ENCODE assay signal across 29 cellular contexts in genomic region chr7:51340029-51340838, GRCh38. TPM values are rescaled to one million over a fixed set of nuclear protein-coding genes. Genes with fewer than 3 reads are reported as not detected.
A peak's percentile ranks its signal among the peaks of the same experiment; 100 is the strongest.
DNase-seq lines count a peak whose midpoint lies in the region; ATAC-seq, FAIRE-seq and TF ChIP-seq lines count a peak whose summit lies in the region.
"Had no signal": no experiment of that assay in that cellular context is flagged by ENCODE, and none has a peak within 500 bp of the region (broad histone marks: within the 10 kb centered on the region; RNA-seq: fewer than 3 reads in every experiment).

No MANE protein-coding gene starts in this region.

- peak; percentile 64 for DNase-seq in LoVo (ENCODE audit: low spot score)
- no peak for DNase-seq in K562 (ENCODE audit: extremely low read depth in 1 of 4, low spot score in 3 of 4)
- DNase-seq in left colon = no peak
- DNase-seq in dedifferentiated amniotic fluid mesenchymal stem cell (ENCODE audit: extremely low spot score) = no peak
- no peak for DNase-seq in activated CD4-positive, alpha-beta T cell treated with anti-CD3 and anti-CD28 coated beads for 36 hours
- no peak for DNase-seq in glomerular visceral epithelial cell (ENCODE audit: extremely low spot score)
- DNase-seq: activated CD4-positive, alpha-beta T cell treated with anti-CD3 and anti-CD28 coated beads, Interleukin-2, amount 50 U/mL, for 4 hours; activated CD8-positive, alpha-beta memory T cell treated with anti-CD3 and anti-CD28 coated beads, Interleukin-2, amount 50 U/mL, for 48 hours; anterior cingulate cortex; C1 segment of cervical spinal cord; EL; natural killer cell; NCI-H1417 treated with DMSO at 0.1 percent for 48 hours; NCI-H524 treated with DMSO at 0.1 percent for 48 hours; Peyer's patch; SJCRH30; T-helper 17 cell; testis; WERI-Rb-1 had no signal

- peaks cover 0 to 5% of the 10 kb centered on the region in 2 experiments; a peak in 3 of 5 replicates for H3K27me3 ChIP-seq in K562 (ENCODE audit: control insufficient read depth in 2 of 2, insufficient read depth in 2 of 2, low read length in 2 of 2)
- H3K27me3 ChIP-seq: Peyer's patch, SJCRH30, testis had no signal

- H3K79me2 ChIP-seq in K562 (ENCODE audit: control insufficient read depth, insufficient read depth, low read length) = no peaks in the 10 kb centered on the region

- H4K20me1 ChIP-seq in K562 (replicated peaks; ENCODE audit: control insufficient read depth, insufficient read depth, low read length) = no peaks in the 10 kb centered on the region

- no peak for TF ChIP-seq POLR2A in K562 (conservative IDR thresholded peaks at IDR 0.05)

- CTCF ChIA-PET in K562 (lab: Yijun Ruan, JAX; ENCODE audit: low intra/inter-chr PET ratio) = no interaction called here
- CTCF ChIA-PET in activated CD4-positive, alpha-beta T cell treated with anti-CD3 and anti-CD28 coated beads for 36 hours (lab: Charles Lee) = interaction anchor here (1.1 kb wide), 2 partner anchors 10 kb away, joined by 3 to 4 read pairs; no protein-coding TSS in a partner anchor

- H3K4me3 ChIP-seq in K562 = no peak overlapping the region
- H3K4me3 ChIP-seq: HAP-1, Peyer's patch, SJCRH30, testis had no signal

- BruUV-seq in K562 (replicated peaks; lab: Mats Ljungman, UMichigan) = no TSS peak

- no peak overlapping the region for H2AFZ ChIP-seq in K562 (ENCODE audit: low read depth, low read length)

- H3K9me3 ChIP-seq in K562 (replicated peaks; ENCODE audit: control insufficient read depth, insufficient read depth, low read depth, low read length) = no peaks in the 10 kb centered on the region
- H3K9me3 ChIP-seq: HAP-1, Peyer's patch, SJCRH30, testis had no signal

- FAIRE-seq in K562 (lab: Jason Lieb, UNC) = no peak
- FAIRE-seq: endometrium, GM12892 had no signal

- no peak overlapping the region for H3K27ac Mint-ChIP-seq in stimulated activated memory B cell treated with anti-CD40 and anti-IgM and Interleukin-4, amounts not matched to agents 10 μg/mL and 1 μg/mL and 100 μg/mL, for 72 hours
- no peak overlapping the region for H3K27ac Mint-ChIP-seq in activated CD4-positive, alpha-beta T cell treated with anti-CD3 and anti-CD28 coated beads for 36 hours
- H3K27ac Mint-ChIP-seq: activated naive CD4-positive, alpha-beta T cell treated with anti-CD3 and anti-CD28 coated beads, Interleukin-2, amount 50 U/mL, for 72 hours; activated T-helper 17 cell treated with anti-CD3 and anti-CD28 coated beads, Interleukin-2, amount 50 U/mL, for 72 hours; dendritic cell treated with granulocyte-macrophage colony-stimulating factor and Interleukin-4, amounts not matched to agents 40 ng/mL and 50 ng/mL, for 4 days; mesothelial cell of epicardium; natural killer cell; T-helper 17 cell had no signal

- intact Hi-C loops in K562 (cut with micrococcal nuclease) = no loop called here
- intact Hi-C loops in left colon (cut with DNase I, micrococcal nuclease) = no loop called here
- intact Hi-C loops in activated CD4-positive, alpha-beta T cell treated with anti-CD3 and anti-CD28 coated beads for 36 hours (cut with DNase I, micrococcal nuclease) = no loop called here

- no peak overlapping the region for H3K4me2 ChIP-seq in K562 (ENCODE audit: insufficient read depth, low read length)

- no peak overlapping the region for H3K4me3 Mint-ChIP-seq in stimulated activated memory B cell treated with anti-CD40 and anti-IgM and Interleukin-4, amounts not matched to agents 10 μg/mL and 1 μg/mL and 100 μg/mL, for 72 hours
- no peak overlapping the region for H3K4me3 Mint-ChIP-seq in activated CD4-positive, alpha-beta T cell treated with anti-CD3 and anti-CD28 coated beads for 36 hours
- H3K4me3 Mint-ChIP-seq: activated T-helper 17 cell treated with anti-CD3 and anti-CD28 coated beads, Interleukin-2, amount 50 U/mL, for 72 hours; dendritic cell treated with granulocyte-macrophage colony-stimulating factor and Interleukin-4, amounts not matched to agents 40 ng/mL and 50 ng/mL, for 4 days; mesothelial cell of epicardium; natural killer cell; T-helper 17 cell had no signal

- TF ChIP-seq CTCF in K562 (IDR thresholded peaks at IDR 0.05 in 2 of 3, conservative IDR thresholded peaks at IDR 0.05 in 1 of 3; ENCODE audit: insufficient read depth in 2 of 3, low read depth in 1 of 3, low read length in 3 of 3) = no peak

- in situ Hi-C loops in K562 (cut with MboI) = no loop called here

- H3K9me3 Mint-ChIP-seq in stimulated activated memory B cell treated with anti-CD40 and anti-IgM and Interleukin-4, amounts not matched to agents 10 μg/mL and 1 μg/mL and 100 μg/mL, for 72 hours = peaks cover 4% of the 10 kb centered on the region
- no peaks in the 10 kb centered on the region for H3K9me3 Mint-ChIP-seq in activated CD4-positive, alpha-beta T cell treated with anti-CD3 and anti-CD28 coated beads for 36 hours (ENCODE audit: low read depth)
- H3K9me3 Mint-ChIP-seq: activated naive CD4-positive, alpha-beta T cell treated with anti-CD3 and anti-CD28 coated beads, Interleukin-2, amount 50 U/mL, for 72 hours; activated T-helper 17 cell treated with anti-CD3 and anti-CD28 coated beads, Interleukin-2, amount 50 U/mL, for 72 hours; dendritic cell treated with granulocyte-macrophage colony-stimulating factor and Interleukin-4, amounts not matched to agents 40 ng/mL and 50 ng/mL, for 4 days; mesothelial cell of epicardium; natural killer cell had no signal

- POLR2A ChIA-PET in K562 (lab: Yijun Ruan, JAX) = interaction anchor here (0.7 kb wide), 2 partner anchors 78 to 85 kb away, joined by 3 read pairs; no protein-coding TSS in a partner anchor
- POLR2A ChIA-PET in activated CD4-positive, alpha-beta T cell treated with anti-CD3 and anti-CD28 coated beads for 36 hours (lab: Charles Lee) = no interaction called here

- TF ChIP-seq EP300 in K562 (IDR thresholded peaks at IDR 0.05; ENCODE audit: low read length) = no peak

- no peak for TF ChIP-seq RAD21 in K562 (CRISPR knock-in tag; conservative IDR thresholded peaks at IDR 0.05 in 1 of 2, IDR thresholded peaks at IDR 0.05 in 1 of 2)

- H3K27me3 Mint-ChIP-seq in stimulated activated memory B cell treated with anti-CD40 and anti-IgM and Interleukin-4, amounts not matched to agents 10 μg/mL and 1 μg/mL and 100 μg/mL, for 72 hours = peaks cover 8% of the 10 kb centered on the region
- peaks cover 8% of the 10 kb centered on the region for H3K27me3 Mint-ChIP-seq in activated CD4-positive, alpha-beta T cell treated with anti-CD3 and anti-CD28 coated beads for 36 hours

- WGBS in K562 (ENCODE audit: insufficient coverage, low coverage, missing lambda C conversion rate) = 2% methylated on average over 9 of the region's 9 CpGs

- ATAC-seq in K562 (no peak), left colon (peak; percentile 20), GM21717 (IDR thresholded peaks at IDR 0.05; ENCODE audit: unreplicated experiment) (no peak)
- peak; percentile 12 for ATAC-seq in stimulated activated memory B cell treated with anti-CD40 and anti-IgM and Interleukin-4, amounts not matched to agents 10 μg/mL and 1 μg/mL and 100 μg/mL, for 72 hours
- no peak for ATAC-seq in activated CD4-positive, alpha-beta T cell treated with anti-CD3 and anti-CD28 coated beads for 36 hours
- ATAC-seq: activated naive CD4-positive, alpha-beta T cell treated with anti-CD3 and anti-CD28 coated beads, Interleukin-2, amount 50 U/mL, for 72 hours; activated T-helper 17 cell treated with anti-CD3 and anti-CD28 coated beads, Interleukin-2, amount 50 U/mL, for 72 hours; natural killer cell; T-helper 17 cell had no signal

- no peak overlapping the region for H3K27ac ChIP-seq in K562 (ENCODE audit: extremely low read depth, low read depth, low read length)
- H3K27ac ChIP-seq: SJCRH30, testis, WERI-Rb-1 had no signal

- no peak overlapping the region for H3K9ac ChIP-seq in K562 (ENCODE audit: insufficient read depth in 1 of 2, low read depth in 2 of 2, low read length in 2 of 2)

- no peaks in the 10 kb centered on the region for H3K36me3 ChIP-seq in K562 (ENCODE audit: control insufficient read depth, insufficient read depth, low read length)
- H3K36me3 ChIP-seq: HAP-1, Peyer's patch, SJCRH30, WERI-Rb-1 had no signal

- H3K36me3 Mint-ChIP-seq in stimulated activated memory B cell treated with anti-CD40 and anti-IgM and Interleukin-4, amounts not matched to agents 10 μg/mL and 1 μg/mL and 100 μg/mL, for 72 hours = no peaks in the 10 kb centered on the region
- no peaks in the 10 kb centered on the region for H3K36me3 Mint-ChIP-seq in activated CD4-positive, alpha-beta T cell treated with anti-CD3 and anti-CD28 coated beads for 36 hours (ENCODE audit: low read depth)
- H3K36me3 Mint-ChIP-seq: activated naive CD4-positive, alpha-beta T cell treated with anti-CD3 and anti-CD28 coated beads, Interleukin-2, amount 50 U/mL, for 72 hours; mesothelial cell of epicardium; natural killer cell had no signal

- H3K4me1 ChIP-seq in K562 (replicated peaks in 1 of 2; ENCODE audit: control insufficient read depth in 2 of 2, insufficient read depth in 2 of 2, low read length in 2 of 2) = no peaks in the 10 kb centered on the region
- H3K4me1 ChIP-seq: HAP-1, Peyer's patch, SJCRH30, testis had no signal

- no peaks in the 10 kb centered on the region for H3K9me1 ChIP-seq in K562 (ENCODE audit: control insufficient read depth, insufficient read depth, low read length)

- H3K4me1 Mint-ChIP-seq in stimulated activated memory B cell treated with anti-CD40 and anti-IgM and Interleukin-4, amounts not matched to agents 10 μg/mL and 1 μg/mL and 100 μg/mL, for 72 hours = no peaks in the 10 kb centered on the region
- no peaks in the 10 kb centered on the region for H3K4me1 Mint-ChIP-seq in activated CD4-positive, alpha-beta T cell treated with anti-CD3 and anti-CD28 coated beads for 36 hours
- H3K4me1 Mint-ChIP-seq: activated T-helper 17 cell treated with anti-CD3 and anti-CD28 coated beads, Interleukin-2, amount 50 U/mL, for 72 hours; natural killer cell; T-helper 17 cell had no signal

RNA-seq across cellular contexts. Expression of gene COBL, which starts 23.6 kb away (rescaled TPM):
- 1.1 and 1.5 TPM in 2 replicates for total RNA-seq in K562 (2011; cell fraction: chromatin; rRNA removed; ENCODE audit: low replicate concordance)
- total RNA-seq in K562 (2011; cell fraction: nucleolus; rRNA removed) = 0.39 and 0.67 TPM in 2 replicates
- 0.51 and 0.61 TPM in 2 replicates for total RNA-seq in K562 (2011; cell fraction: nucleoplasm; rRNA removed)
- total RNA-seq in K562 (2014; rRNA removed) = not detected in 2 replicates
- 0.07 and 0.13 TPM in 2 replicates for total RNA-seq in K562 (2014; rRNA removed; fragmentation: Illumina TruSeq; extraction: Trizol)
- 0.08 and 0.11 TPM in 2 replicates for total RNA-seq in K562 (2015; rRNA removed; fragmentation: Illumina TruSeq; extraction: Trizol)
- 0.11 and 0.27 TPM in 2 replicates for total RNA-seq in K562 (2021)
- 2.4 TPM in 2 replicates for polyA plus RNA-seq in K562 (2011; rRNA removed)
- 0.75 and 1.1 TPM in 2 replicates for polyA plus RNA-seq in K562 (2011; cell fraction: cytosol; rRNA removed)
- 2.6 and 4.8 TPM in 2 replicates for polyA plus RNA-seq in K562 (2011; cell fraction: nucleus; rRNA removed)
- polyA plus RNA-seq in K562 (2012) = 0.04 and 0.09 TPM in 2 replicates
- 0.07 and 0.19 TPM in 2 replicates for polyA plus RNA-seq in K562 (2014; fragmentation: Illumina TruSeq; extraction: Trizol)
- not detected for polyA plus RNA-seq in K562 (2014; fragmentation: Nextera tagmentation; extraction: Ambion mirVana)
- 0.01 and 0.19 TPM in 2 replicates for polyA plus RNA-seq in K562 (2014; rRNA removed)
- 3.2 and 4.1 TPM in 2 replicates for polyA minus RNA-seq in K562 (2011; rRNA and poly(A)+ RNA removed)
- polyA minus RNA-seq in K562 (2011; cell fraction: cytosol; rRNA and poly(A)+ RNA removed) = 1.0 and 3.1 TPM in 2 replicates
- polyA minus RNA-seq in K562 (2011; cell fraction: nucleus; rRNA and poly(A)+ RNA removed) = 2.7 and 3.8 TPM in 2 replicates
- 10 to 100 TPM; 66.1 to 75.7 TPM for total RNA-seq in left colon
- not detected for total RNA-seq in activated CD4-positive, alpha-beta T cell treated with anti-CD3 and anti-CD28 coated beads for 36 hours
- total RNA-seq: activated naive CD4-positive, alpha-beta T cell treated with anti-CD3 and anti-CD28 coated beads, Interleukin-2, amount 50 U/mL, for 72 hours; activated T-helper 17 cell treated with anti-CD3 and anti-CD28 coated beads, Interleukin-2, amount 50 U/mL, for 72 hours; glomerular endothelial cell; natural killer cell; T-helper 17 cell had no signal

Comparison
In these comparisons a context has a peak if more than half of its experiments do, and no peak if none do; other contexts are left out.
1. ATAC-seq: peak in left colon (single experiment) and stimulated activated memory B cell treated with anti-CD40 and anti-IgM and Interleukin-4, amounts not matched to agents 10 μg/mL and 1 μg/mL and 100 μg/mL, for 72 hours (single experiment); none in K562 (single experiment), GM21717 (single experiment) and activated CD4-positive, alpha-beta T cell treated with anti-CD3 and anti-CD28 coated beads for 36 hours (single experiment).
2. RNA of gene COBL, which starts 23.6 kb away (total RNA-seq): 66.1 to 75.7 TPM in left colon; 0.07 to 1.5 TPM in K562 and not detected in activated CD4-positive, alpha-beta T cell treated with anti-CD3 and anti-CD28 coated beads for 36 hours; every median in the first group is over 10 times any median in the second.